8 cellular contexts compared by ENCODE assay signal in the genomic region with DNA sequence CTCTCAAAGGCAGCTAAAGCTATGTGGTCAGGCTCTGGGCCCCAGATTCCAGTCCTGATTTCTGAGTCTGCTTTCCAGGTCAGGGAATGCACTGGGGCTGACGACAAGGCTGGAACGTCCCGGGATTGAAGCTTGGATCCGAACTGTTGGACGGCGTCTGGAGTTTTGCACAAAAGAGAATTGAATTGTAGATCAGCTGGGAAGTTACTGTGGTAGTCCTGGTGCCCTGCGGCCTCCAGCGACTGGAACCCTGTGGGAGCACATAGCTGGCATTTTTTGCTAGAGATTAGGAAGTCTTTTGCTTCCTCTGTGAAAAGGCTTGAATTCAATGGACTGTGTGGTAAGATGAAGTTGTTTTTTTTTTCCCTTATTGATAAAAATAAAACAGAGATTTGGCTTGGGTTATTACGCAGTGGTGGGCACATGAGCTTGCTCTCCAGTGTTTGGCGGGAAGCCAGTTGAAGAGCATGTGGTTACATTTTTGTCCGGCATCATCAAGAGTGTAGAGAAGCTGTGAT. TPM values are rescaled to one million over a fixed set of nuclear protein-coding genes. Genes with fewer than 3 reads are reported as not detected.
DNase-seq lines count a peak whose midpoint lies in the region; ATAC-seq, FAIRE-seq and TF ChIP-seq lines count a peak whose summit lies in the region.
"Had no signal": no experiment of that assay in that cellular context is flagged by ENCODE, and none has a peak within 500 bp of the region (broad histone marks: within the 10 kb centered on the region; RNA-seq: fewer than 3 reads in every experiment).

A gene (plus strand): TSS at position 51 of the 518 bp plus-strand sequence.

- H3K36me3 ChIP-seq in bronchial epithelial cell (ENCODE audit: control insufficient read depth, insufficient read depth, low read length) (no peaks in the 10 kb centered on the region), testis (ENCODE audit: low read depth, missing control alignments) (no peaks in the 10 kb centered on the region), small intestine (ENCODE audit: control insufficient read depth in 2 of 2, insufficient read depth in 2 of 2, low read length in 2 of 2) (no peaks in the 10 kb centered on the region)
- H3K36me3 ChIP-seq: right lobe of liver had no signal

- FAIRE-seq in bronchial epithelial cell (lab: Jason Lieb, UNC), result no peak
- no peak for FAIRE-seq in small intestine (lab: Jason Lieb, UNC)

- H3K4me1 ChIP-seq in testis (no peaks in the 10 kb centered on the region), small intestine (ENCODE audit: control insufficient read depth in 2 of 2, insufficient read depth in 1 of 2, low read depth in 1 of 2, low read length in 1 of 2) (no peaks in the 10 kb centered on the region)
- H3K4me1 ChIP-seq: right lobe of liver had no signal

- 42 to 67% methylated on average over 11 of the region's 11 CpGs for WGBS in testis, 2 donors
- 60 to 80% (median 78%) methylated on average over 11 of the region's 11 CpGs for WGBS in small intestine, 3 donors

- ATAC-seq in left colon (no peak), GM19397 (IDR thresholded peaks at IDR 0.05; ENCODE audit: unreplicated experiment) (no peak)

- no peaks in the 10 kb centered on the region for H3K27me3 ChIP-seq in bronchial epithelial cell (ENCODE audit: control insufficient read depth, insufficient read depth, low read length)
- H3K27me3 ChIP-seq in testis, result no peaks in the 10 kb centered on the region
- no peaks in the 10 kb centered on the region for H3K27me3 ChIP-seq in small intestine (ENCODE audit: control insufficient read depth in 2 of 2, insufficient read depth in 2 of 2, low read length in 2 of 2)
- H3K27me3 ChIP-seq: right lobe of liver had no signal

- H3K9me3 ChIP-seq in testis (no peaks in the 10 kb centered on the region), small intestine (ENCODE audit: control insufficient read depth, low read depth) (no peaks in the 10 kb centered on the region)
- H3K9me3 ChIP-seq: right lobe of liver had no signal

- H3K27ac ChIP-seq in testis, result no peak within 1 kb of the TSS
- H3K27ac ChIP-seq in small intestine (ENCODE audit: low read depth in 1 of 2, low read length in 1 of 2), result no peak within 1 kb of the TSS
- H3K27ac ChIP-seq: right lobe of liver had no signal

- DNase-seq in MV-4-11 (lab: John Stamatoyannopoulos, UW) (peak; percentile 71), bronchial epithelial cell (ENCODE audit: low read depth) (no peak), left colon (no peak), testis (peak; percentile 63), small intestine (no peak), Kasumi-1 (lab: John Stamatoyannopoulos, UW) (no peak)
- DNase-seq: right lobe of liver had no signal

- no peak for TF ChIP-seq POLR2A in testis (IDR thresholded peaks at IDR 0.05)

- intact Hi-C loops in left colon (cut with DNase I, micrococcal nuclease), result no loop called here
- intact Hi-C loops in testis (cut with DNase I; ENCODE audit: low total_unique reads), result no loop called here

- TF ChIP-seq CTCF in bronchial epithelial cell (IDR thresholded peaks at IDR 0.05; ENCODE audit: insufficient read depth, low read length, severe bottlenecking) (no peak), testis (IDR thresholded peaks at IDR 0.05) (no peak)

- H3K4me3 ChIP-seq in bronchial epithelial cell (ENCODE audit: low read depth, low read length) (no peak within 1 kb of the TSS), testis (no peak within 1 kb of the TSS), small intestine (ENCODE audit: low read depth in 1 of 2, low read length in 2 of 2) (no peak within 1 kb of the TSS)
- H3K4me3 ChIP-seq: right lobe of liver had no signal

RNA-seq across cellular contexts. Expression of the gene that starts here (rescaled TPM):
- total RNA-seq in bronchial epithelial cell, result 170 and 182 TPM in 2 replicates
- 10 to 100 TPM; 64.1 to 90.4 TPM for total RNA-seq in left colon
- 100 to 1,000 TPM in 1 of 2 donors, 10 to 100 TPM in 1; 62.3 to 143 TPM for total RNA-seq in testis
- 179 TPM for polyA plus RNA-seq in testis (ENCODE audit: insufficient read depth, low read depth, low replicate concordance)
- 10 to 100 TPM in 1 of 3 donors, 1 to 10 TPM in 2; 3.8 to 21.8 (median 10.0) TPM for polyA plus RNA-seq in small intestine

Comparison
In these comparisons a context has a peak if more than half of its experiments do, and no peak if none do; other contexts are left out.
1. DNase-seq: peak in MV-4-11 (single experiment) and testis (single experiment); none in bronchial epithelial cell (single experiment), left colon (0 of 2), small intestine (single experiment) and Kasumi-1 (0 of 2).